In the genomic region with DNA sequence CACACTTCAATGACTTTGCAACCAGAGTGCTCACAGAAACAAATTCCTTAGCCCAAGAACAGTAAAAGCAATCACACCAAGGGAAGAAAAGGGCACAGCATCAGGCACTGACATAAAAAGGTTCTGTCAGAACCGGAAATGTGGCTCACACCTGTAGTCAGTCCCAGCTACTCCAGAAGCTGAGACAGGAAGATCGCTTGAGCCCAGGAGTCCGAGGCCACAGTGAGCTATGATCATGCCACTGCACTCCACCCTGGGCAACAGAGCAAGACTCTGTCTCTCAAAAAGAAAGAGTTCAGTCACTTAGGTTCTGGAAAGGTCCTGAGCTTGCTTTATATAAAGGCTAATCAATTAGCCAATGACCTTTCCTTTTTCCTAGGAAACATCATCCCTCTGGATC, we compare ENCODE assay signal across 13 cellular contexts. TPM values are rescaled to one million over a fixed set of nuclear protein-coding genes. Genes with fewer than 3 reads are reported as not detected.
DNase-seq lines count a peak whose midpoint lies in the region; ATAC-seq, FAIRE-seq and TF ChIP-seq lines count a peak whose summit lies in the region.
"Had no signal": no experiment of that assay in that cellular context is flagged by ENCODE, and none has a peak within 500 bp of the region (broad histone marks: within the 10 kb centered on the region; RNA-seq: fewer than 3 reads in every experiment).

No MANE protein-coding gene starts in this region.

- FAIRE-seq in pancreas (lab: Jason Lieb, UNC): no peak

- peak overlapping the region; percentile 74 for H3K27ac Mint-ChIP-seq in CD4-positive, alpha-beta T cell
- peak overlapping the region; percentile 48 to 90 (median 52) for H3K27ac Mint-ChIP-seq in IgD-negative memory B cell
- H3K27ac Mint-ChIP-seq in chondrocyte (ENCODE audit: unreplicated experiment): peak overlapping the region; percentile 92
- H3K27ac Mint-ChIP-seq in progenitor cell of endocrine pancreas: peak overlapping the region; percentile 42

- H3K4me3 ChIP-seq in pancreas: no peak overlapping the region
- H3K4me3 ChIP-seq: MG63 had no signal

- H3K27ac ChIP-seq in CD4-positive, alpha-beta T cell (ENCODE audit: low read depth, low read length): peak overlapping the region; percentile 35
- no peak overlapping the region for H3K27ac ChIP-seq in pancreas
- H3K27ac ChIP-seq: brain microvascular endothelial cell, HL-60 had no signal

- peak; percentile 28 for ATAC-seq in CD4-positive, alpha-beta T cell (ENCODE audit: poor library complexity)
- no peak for ATAC-seq in pancreas

- peaks cover 40 to 62% (median 45%) of the 10 kb centered on the region in 3 donors for H3K4me1 ChIP-seq in pancreas

- POLR2A ChIA-PET in CD4-positive, alpha-beta T cell (lab: Charles Lee): interaction anchor here (1.1 to 1.7 kb wide), 6 partner anchors 12 to 139 kb away, joined by 3 to 8 read pairs (median 6); a partner anchor contains a TSS

- CTCF ChIA-PET in CD4-positive, alpha-beta T cell (lab: Charles Lee): interaction anchor here (0.6 to 1.8 kb wide), 3 partner anchors 12 to 138 kb away, joined by 3 to 12 read pairs (median 4); no protein-coding TSS in a partner anchor

- H3K4me1 Mint-ChIP-seq in CD4-positive, alpha-beta T cell (ENCODE audit: low read depth): peaks cover 81% of the 10 kb centered on the region
- peaks cover 51 to 76% (median 67%) of the 10 kb centered on the region in 3 donors for H3K4me1 Mint-ChIP-seq in IgD-negative memory B cell
- H3K4me1 Mint-ChIP-seq in chondrocyte (ENCODE audit: low read depth): peaks cover 86% of the 10 kb centered on the region
- H3K4me1 Mint-ChIP-seq in progenitor cell of endocrine pancreas (ENCODE audit: low read depth): peaks cover 47% of the 10 kb centered on the region

- H3K27me3 ChIP-seq in CD4-positive, alpha-beta T cell (ENCODE audit: control insufficient read depth, insufficient read depth, low read length): no peaks in the 10 kb centered on the region
- H3K27me3 ChIP-seq in pancreas: no peaks in the 10 kb centered on the region
- H3K27me3 ChIP-seq: brain microvascular endothelial cell, MG63 had no signal

- H3K36me3 ChIP-seq in pancreas: no peaks in the 10 kb centered on the region
- H3K36me3 ChIP-seq: brain microvascular endothelial cell had no signal

- TF ChIP-seq CTCF in CD4-positive, alpha-beta T cell (IDR thresholded peaks at IDR 0.05): no peak
- TF ChIP-seq CTCF in chondrocyte (IDR thresholded peaks at IDR 0.05): no peak
- TF ChIP-seq CTCF in progenitor cell of endocrine pancreas (IDR thresholded peaks at IDR 0.05; ENCODE audit: unreplicated experiment): no peak
- TF ChIP-seq CTCF in pancreas (IDR thresholded peaks at IDR 0.05): no peak

- intact Hi-C loops in CD4-positive, alpha-beta T cell (cut with DNase I, micrococcal nuclease): no loop called here
- intact Hi-C loops in pancreas (cut with DNase I): no loop called here

- peak overlapping the region; percentile 56 for H3K4me3 Mint-ChIP-seq in CD4-positive, alpha-beta T cell
- H3K4me3 Mint-ChIP-seq in IgD-negative memory B cell (peak overlapping the region in 3 of 4 donors; percentile 46 to 77 (median 76)), chondrocyte (ENCODE audit: unreplicated experiment) (no peak overlapping the region), progenitor cell of endocrine pancreas (ENCODE audit: low read depth) (no peak overlapping the region)

- no peak for DNase-seq in CD4-positive, alpha-beta T cell
- no peak for DNase-seq in chondrocyte (ENCODE audit: low spot score)
- no peak for DNase-seq in progenitor cell of endocrine pancreas (ENCODE audit: low spot score, unreplicated experiment)
- DNase-seq in GOT3 (lab: John Stamatoyannopoulos, UW): no peak
- DNase-seq in NCI-H82 treated with DMSO at 0.1 percent for 48 hours (lab: John Stamatoyannopoulos, UW; ENCODE audit: unreplicated experiment): no peak
- DNase-seq in pancreas: no peak
- DNase-seq in mucosa of gallbladder (ENCODE audit: low spot score): no peak
- DNase-seq: brain microvascular endothelial cell; Calu3; MG63; stimulated activated naive CD4-positive, alpha-beta T cell had no signal

- no peaks in the 10 kb centered on the region for H3K27me3 Mint-ChIP-seq in CD4-positive, alpha-beta T cell
- H3K27me3 Mint-ChIP-seq in IgD-negative memory B cell (peaks cover 1% of the 10 kb centered on the region), chondrocyte (ENCODE audit: low read depth) (no peaks in the 10 kb centered on the region), progenitor cell of endocrine pancreas (no peaks in the 10 kb centered on the region)

- H3K36me3 Mint-ChIP-seq in CD4-positive, alpha-beta T cell (ENCODE audit: low read depth): peaks cover 50% of the 10 kb centered on the region
- H3K36me3 Mint-ChIP-seq in IgD-negative memory B cell (peaks cover 3% of the 10 kb centered on the region), chondrocyte (ENCODE audit: low read depth) (peaks cover 1% of the 10 kb centered on the region), progenitor cell of endocrine pancreas (ENCODE audit: insufficient read depth) (peaks cover 8% of the 10 kb centered on the region)

- no peaks in the 10 kb centered on the region for H3K9me3 Mint-ChIP-seq in CD4-positive, alpha-beta T cell
- H3K9me3 Mint-ChIP-seq in IgD-negative memory B cell: no peaks in the 10 kb centered on the region
- H3K9me3 Mint-ChIP-seq in chondrocyte (ENCODE audit: low read depth): no peaks in the 10 kb centered on the region
- no peaks in the 10 kb centered on the region for H3K9me3 Mint-ChIP-seq in progenitor cell of endocrine pancreas (ENCODE audit: low read depth)

- no peaks in the 10 kb centered on the region for H3K9me3 ChIP-seq in CD4-positive, alpha-beta T cell (ENCODE audit: control insufficient read depth, low read length)
- no peaks in the 10 kb centered on the region for H3K9me3 ChIP-seq in pancreas
- H3K9me3 ChIP-seq: MG63 had no signal

- WGBS in pancreas, 2 donors: 49 to 52% methylated on average over 3 of the region's 3 CpGs

RNA-seq across cellular contexts. Expression of a gene that starts 22.7 kb away (rescaled TPM):
- 100 to 1,000 TPM; 116 to 133 TPM for total RNA-seq in CD4-positive, alpha-beta T cell
- polyA plus RNA-seq in IgD-negative memory B cell (54.4 TPM), pancreas (100 to 1,000 TPM; 131 to 196 TPM)
- total RNA-seq in chondrocyte (362 to 407 TPM (median 372 TPM) in 3 replicates), progenitor cell of endocrine pancreas (951 and 984 TPM in 2 replicates), pancreas (100 to 1,000 TPM; 138 to 236 (median 192) TPM), mucosa of gallbladder (384 TPM)

Comparison
In these comparisons a context has a peak if more than half of its experiments do, and no peak if none do; other contexts are left out.
1. H3K27ac Mint-ChIP-seq: peak in every context shown above with its lines; median percentile 92 in chondrocyte; 74 in CD4-positive, alpha-beta T cell; 52 in IgD-negative memory B cell; 42 in progenitor cell of endocrine pancreas.
2. H3K4me3 Mint-ChIP-seq: peak in CD4-positive, alpha-beta T cell (single experiment) and IgD-negative memory B cell (3 of 4); none in chondrocyte (single experiment) and progenitor cell of endocrine pancreas (single experiment).